In the genomic region with DNA sequence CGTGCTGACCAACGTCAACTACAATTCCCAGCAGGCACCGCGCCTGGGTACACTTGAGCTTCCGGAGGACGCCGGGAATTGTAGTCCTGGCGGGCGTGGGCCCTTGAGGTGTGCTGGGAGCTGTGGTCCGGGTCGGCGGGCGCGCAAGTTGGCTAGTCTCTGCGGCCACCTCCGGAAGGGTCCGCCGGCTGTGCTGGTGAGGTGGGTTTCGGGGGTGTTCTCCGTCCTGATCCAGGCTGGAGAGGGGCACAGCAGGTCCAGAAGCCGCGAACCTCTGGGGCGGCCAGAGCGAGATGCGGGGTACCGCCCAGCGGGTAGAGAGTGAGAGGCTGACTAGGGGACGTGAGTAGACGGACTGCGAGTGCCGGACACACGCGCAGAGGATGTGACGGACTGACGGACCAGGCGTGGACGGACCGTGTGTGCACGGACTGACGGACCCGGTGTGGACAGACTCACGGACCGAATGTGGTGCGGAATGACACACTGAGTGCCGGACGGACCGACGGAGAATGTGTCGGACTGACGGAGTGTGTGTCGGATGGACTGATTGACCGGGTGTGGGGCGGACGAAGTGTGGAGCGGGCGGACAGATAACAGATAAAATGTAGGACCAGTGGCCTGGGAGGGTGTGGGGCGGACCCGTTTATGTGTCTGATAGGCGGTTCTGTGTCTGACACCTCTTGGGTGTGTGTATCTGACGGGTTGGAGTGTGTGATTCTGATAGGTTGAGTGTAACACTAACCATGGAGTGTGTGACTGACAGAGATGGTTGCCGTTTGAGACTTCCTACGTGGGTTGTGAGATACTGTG, we compare ENCODE assay signal across 8 cellular contexts. TPM values are rescaled to one million over a fixed set of nuclear protein-coding genes. Genes with fewer than 3 reads are reported as not detected.
DNase-seq lines count a peak whose midpoint lies in the region; ATAC-seq and TF ChIP-seq lines count a peak whose summit lies in the region.

A gene (plus strand): TSS at position 81 of the 813 bp plus-strand sequence. CDS start 7,809 bp downstream, outside the sequence.

- H3K27me3 ChIP-seq in right atrium auricular region (no peaks in the 10 kb centered on the region), psoas muscle (ENCODE audit: insufficient read depth in 3 of 3, low read length in 2 of 3) (no peaks in the 10 kb centered on the region)

- H3K36me3 ChIP-seq in right atrium auricular region (no peaks in the 10 kb centered on the region), psoas muscle (ENCODE audit: insufficient read depth in 1 of 2, low read depth in 1 of 2) (peaks cover 0 to 10% of the 10 kb centered on the region in 2 donors), urinary bladder (ENCODE audit: insufficient read depth) (no peaks in the 10 kb centered on the region)

- H3K27ac ChIP-seq in right atrium auricular region, result peak within 1 kb of the TSS; percentile 96 to 98
- H3K27ac ChIP-seq in psoas muscle, result peak within 1 kb of the TSS; percentile 99
- H3K27ac ChIP-seq in urinary bladder (ENCODE audit: low read depth), result peak within 1 kb of the TSS; percentile 79

- H3K4me1 ChIP-seq in right atrium auricular region, result peaks cover 0 to 30% of the 10 kb centered on the region in 2 donors
- H3K4me1 ChIP-seq in psoas muscle, result peaks cover 24% of the 10 kb centered on the region
- peaks cover 2% of the 10 kb centered on the region for H3K4me1 ChIP-seq in urinary bladder (ENCODE audit: insufficient read depth)

- ATAC-seq in HG02852 (IDR thresholded peaks at IDR 0.05; ENCODE audit: unreplicated experiment) (peak; percentile 79), psoas muscle (peak; percentile 97 to 98 (median 97))

- H3K9me3 ChIP-seq in right atrium auricular region (no peaks in the 10 kb centered on the region), psoas muscle (no peaks in the 10 kb centered on the region)

- intact Hi-C loops in psoas muscle (cut with DNase I), result loop anchor here (5.0 kb wide), 2 partner anchors 35 to 125 kb away; a partner anchor contains a TSS

- peak; percentile 31 for TF ChIP-seq POLR2A in GM15510 (IDR thresholded peaks at IDR 0.05; ENCODE audit: borderline replicate concordance, extremely low read depth, insufficient read length)

- H3K4me3 ChIP-seq in right atrium auricular region, result peak within 1 kb of the TSS; percentile 78 to 82
- H3K4me3 ChIP-seq in psoas muscle, result peak within 1 kb of the TSS; percentile 95
- H3K4me3 ChIP-seq in urinary bladder (ENCODE audit: low read depth, low read length), result peak within 1 kb of the TSS; percentile 58

- DNase-seq in NCI-H1436 treated with DMSO at 0.1 percent for 48 hours (lab: John Stamatoyannopoulos, UW) (peak; percentile 76), T follicular helper cell (ENCODE audit: low read depth) (peak; percentile 82), amygdala (lab: John Stamatoyannopoulos, UW) (peak; percentile 81 to 99 (median 96)), right atrium auricular region (ENCODE audit: low spot score) (peak; percentile 97), psoas muscle (peak; percentile 98 to 99)

- TF ChIP-seq CTCF in right atrium auricular region (IDR thresholded peaks at IDR 0.05), result no peak
- TF ChIP-seq CTCF in psoas muscle (IDR thresholded peaks at IDR 0.05), result no peak

- WGBS in psoas muscle, 3 donors, result 0 to 1% (median 0%) methylated on average over 62 of the region's 62 CpGs
- WGBS in urinary bladder, result under 1% methylated on average over 62 of the region's 62 CpGs

RNA-seq across cellular contexts. Expression of the gene that starts here (rescaled TPM):
- total RNA-seq in right atrium auricular region (1 to 10 TPM; 1.6 to 2.6 TPM), psoas muscle (1 to 10 TPM; 2.0 to 3.1 (median 2.4) TPM), urinary bladder (2.9 TPM)
- polyA plus RNA-seq in psoas muscle (1 to 10 TPM; 1.1 to 1.8 (median 1.8) TPM), urinary bladder (1.6 TPM)

Comparison
In these comparisons a context has a peak if more than half of its experiments do, and no peak if none do; other contexts are left out.
1. Peak in every context shown above with its lines: DNase-seq, ATAC-seq, H3K4me3 ChIP-seq and H3K27ac ChIP-seq.